Comparison of ENCODE assay signal across 20 cellular contexts in the genomic region with DNA sequence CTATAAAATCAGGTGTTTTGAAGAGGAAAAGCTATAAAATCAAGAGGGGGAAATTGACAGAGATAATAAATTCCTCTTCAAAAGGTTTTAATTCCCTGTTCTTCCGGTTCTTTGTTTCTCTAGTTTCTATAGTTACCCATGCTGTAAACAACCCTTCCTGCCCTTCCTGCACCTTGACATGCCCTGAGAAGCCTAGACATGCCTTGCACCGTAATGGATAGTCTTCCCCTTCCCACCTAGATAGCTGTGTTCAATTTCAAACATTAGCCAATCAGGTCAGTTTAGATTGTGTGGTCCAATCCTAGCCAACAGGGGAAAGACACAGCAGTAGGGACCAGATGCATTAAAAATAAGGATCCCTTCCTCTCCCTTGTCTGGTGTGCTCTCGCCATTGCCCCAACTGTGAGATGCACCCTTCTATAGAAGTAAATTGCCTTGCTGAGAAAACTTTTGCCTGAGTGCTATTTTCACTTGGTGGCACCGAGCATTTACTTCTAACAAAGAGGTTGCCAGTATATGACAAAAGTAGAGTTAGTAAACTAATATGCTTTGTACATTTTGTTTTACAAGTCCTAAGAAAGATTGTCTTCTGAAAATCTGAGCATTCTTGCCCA. TPM values are rescaled to one million over a fixed set of nuclear protein-coding genes. Genes with fewer than 3 reads are reported as not detected.
A peak's percentile ranks its signal among the peaks of the same experiment; 100 is the strongest.
DNase-seq lines count a peak whose midpoint lies in the region; ATAC-seq and TF ChIP-seq lines count a peak whose summit lies in the region.
"Had no signal": no experiment of that assay in that cellular context is flagged by ENCODE, and none has a peak within 500 bp of the region (broad histone marks: within the 10 kb centered on the region; RNA-seq: fewer than 3 reads in every experiment).

No MANE protein-coding gene starts in this region.

- peaks cover 14% of the 10 kb centered on the region; the same call in 1 of the 3 replicates for H3K4me1 Mint-ChIP-seq in GM23338

- no peak overlapping the region for H3K4ac ChIP-seq in IMR-90 (ENCODE audit: low read depth, low read length)

- peaks cover 40% of the 10 kb centered on the region for H3K36me3 Mint-ChIP-seq in GM23338 (ENCODE audit: low read depth)

- H4K20me1 ChIP-seq in IMR-90 (ENCODE audit: insufficient read depth, low read length): no peaks in the 10 kb centered on the region
- H4K20me1 ChIP-seq in hepatocyte (ENCODE audit: insufficient read depth, poor library complexity, severe bottlenecking): no peaks in the 10 kb centered on the region
- H4K20me1 ChIP-seq in GM23338 (replicated peaks; ENCODE audit: insufficient read depth): no peaks in the 10 kb centered on the region

- no peaks in the 10 kb centered on the region for H3K36me3 ChIP-seq in IMR-90 (ENCODE audit: control insufficient read depth, insufficient read depth, low read length)
- 0 out of 2 replicates have a peak, but pooled peaks cover 6% of the 10 kb centered on the region for H3K36me3 ChIP-seq in SJSA1
- no peaks in the 10 kb centered on the region for H3K36me3 ChIP-seq in hepatocyte (replicated peaks; ENCODE audit: insufficient read depth, low read depth)
- no peaks in the 10 kb centered on the region for H3K36me3 ChIP-seq in upper lobe of right lung
- peaks cover 11% of the 10 kb centered on the region; the same call in 1 of the 2 replicates for H3K36me3 ChIP-seq in GM23338 (ENCODE audit: insufficient read depth)

- H3K4me2 ChIP-seq in IMR-90 (ENCODE audit: low read depth, low read length) (no peak overlapping the region), hepatocyte (no peak overlapping the region), GM23338 (no peak overlapping the region)
- H3K4me2 ChIP-seq: A549 had no signal

- TF ChIP-seq CTCF in IMR-90 (conservative IDR thresholded peaks at IDR 0.05; ENCODE audit: low read depth, low read length): no peak
- TF ChIP-seq CTCF in hepatocyte (IDR thresholded peaks at IDR 0.05; ENCODE audit: poor library complexity): no peak
- no peak for TF ChIP-seq CTCF in upper lobe of right lung (IDR thresholded peaks at IDR 0.05)
- TF ChIP-seq CTCF in GM23338 (conservative IDR thresholded peaks at IDR 0.05; ENCODE audit: low read depth in 2 of 2): no peak

- no peak overlapping the region for H3K27ac Mint-ChIP-seq in GM23338
- H3K27ac Mint-ChIP-seq: CD4-positive, alpha-beta T cell had no signal

- 0 out of 2 replicates have a peak overlapping the region, but pooled peaks have one; percentile 1 for H2BK20ac ChIP-seq in IMR-90 (ENCODE audit: low read depth, low read length)

- no peak for TF ChIP-seq POLR2A in IMR-90 (IDR thresholded peaks at IDR 0.05; ENCODE audit: low read depth, low read length)

- H3K79me1 ChIP-seq in IMR-90 (ENCODE audit: low read depth in 1 of 2, low read length in 2 of 2): no peaks in the 10 kb centered on the region

- H2AK5ac ChIP-seq in IMR-90 (ENCODE audit: low read depth, low read length): 0 out of 2 replicates have a peak overlapping the region, but pooled peaks have one; percentile 10

- dilution Hi-C loops in IMR-90 (cut with HindIII; ENCODE audit: low sequenced_read_pairs, unreplicated experiment): no loop called here

- POLR2A ChIA-PET in IMR-90 (lab: Charles Lee; ENCODE audit: unreplicated experiment): no interaction called here

- H2BK5ac ChIP-seq in IMR-90 (ENCODE audit: low read depth, low read length, poor library complexity, severe bottlenecking): no peak overlapping the region

- H3K27me3 ChIP-seq in IMR-90 (ENCODE audit: control insufficient read depth, insufficient read depth, low read length) (no peaks in the 10 kb centered on the region), SJSA1 (replicated peaks) (no peaks in the 10 kb centered on the region), hepatocyte (no peaks in the 10 kb centered on the region), upper lobe of right lung (no peaks in the 10 kb centered on the region), GM23338 (ENCODE audit: insufficient read depth) (no peaks in the 10 kb centered on the region)

- CTCF ChIA-PET in IMR-90 (lab: Yijun Ruan, JAX): no interaction called here

- no peak overlapping the region for H2BK120ac ChIP-seq in IMR-90 (ENCODE audit: low read depth, low read length)

- H3F3A ChIP-seq in GM23338 (replicated peaks; ENCODE audit: low read depth): no peaks in the 10 kb centered on the region

- peak; percentile 4 for DNase-seq in DMS153 treated with DMSO at 0.1 percent for 48 hours (lab: John Stamatoyannopoulos, UW; ENCODE audit: unreplicated experiment)
- DNase-seq in IMR-90: no peak
- no peak for DNase-seq in SJSA1 (ENCODE audit: low read depth in 1 of 2, low spot score in 2 of 2)
- no peak for DNase-seq in hepatocyte (ENCODE audit: low spot score)
- DNase-seq in upper lobe of right lung: no peak
- no peak for DNase-seq in middle frontal gyrus (ENCODE audit: extremely low spot score, low spot score)
- no peak for DNase-seq in GM23338 (ENCODE audit: low spot score)
- DNase-seq in activated naive CD4-positive, alpha-beta T cell treated with anti-CD3 and anti-CD28 coated beads, Interleukin-2, amount 50 U/mL, for 16 hours: no peak
- DNase-seq: Caco-2; CD4-positive, alpha-beta T cell; HCEC 1CT; KG1; NCI-H1436 treated with DMSO at 0.1 percent for 48 hours; NCI-H2081; NCI-H510A treated with DMSO at 0.1 percent for 48 hours; SIG-M5; T-helper 1 cell had no signal

- TF ChIP-seq RAD21 in IMR-90 (IDR thresholded peaks at IDR 0.05; ENCODE audit: low read length): no peak

- H3K56ac ChIP-seq in IMR-90 (ENCODE audit: extremely low read depth, insufficient read depth, low read length): no peak overlapping the region

- H3K4me3 Mint-ChIP-seq in GM23338: no peak overlapping the region
- H3K4me3 Mint-ChIP-seq: CD4-positive, alpha-beta T cell had no signal

- H3K27ac ChIP-seq in IMR-90 (ENCODE audit: insufficient read depth, low read length) (no peak overlapping the region), SJSA1 (peak overlapping the region; percentile 66; the same call in 1 of the 2 replicates), hepatocyte (peak overlapping the region; percentile 53), upper lobe of right lung (no peak overlapping the region), GM23338 (ENCODE audit: low read depth) (no peak overlapping the region)

- H3K4me1 ChIP-seq in IMR-90 (ENCODE audit: control insufficient read depth, insufficient read depth, low read length) (peaks cover 11% of the 10 kb centered on the region), SJSA1 (replicated peaks) (peaks cover 66% of the 10 kb centered on the region), hepatocyte (ENCODE audit: insufficient read depth) (peaks cover 7% of the 10 kb centered on the region), upper lobe of right lung (no peaks in the 10 kb centered on the region), GM23338 (ENCODE audit: insufficient read depth) (0 out of 2 replicates have a peak, but pooled peaks cover 11% of the 10 kb centered on the region)
- H3K4me1 ChIP-seq: Caco-2 had no signal

- H3K9me3 ChIP-seq in IMR-90 (ENCODE audit: control insufficient read depth, insufficient read depth, low read length): peaks cover 11% of the 10 kb centered on the region
- H3K9me3 ChIP-seq in SJSA1 (replicated peaks): peaks cover 4% of the 10 kb centered on the region; the same call in 1 of the 2 replicates
- H3K9me3 ChIP-seq in hepatocyte (ENCODE audit: low read depth): no peaks in the 10 kb centered on the region
- H3K9me3 ChIP-seq in upper lobe of right lung: peaks cover 4% of the 10 kb centered on the region

- no peak overlapping the region for H3K23ac ChIP-seq in IMR-90 (ENCODE audit: low read depth, low read length)

- no peaks in the 10 kb centered on the region for H3K27me3 Mint-ChIP-seq in GM23338 (ENCODE audit: insufficient read depth, low read depth, poor library complexity)

- intact Hi-C loops in IMR-90 (cut with micrococcal nuclease) (no loop called here), upper lobe of right lung (cut with DNase I) (no loop called here)

- ATAC-seq in IMR-90 (ENCODE audit: low read depth): no peak
- ATAC-seq in upper lobe of right lung: no peak
- no peak for ATAC-seq in GM23338
- ATAC-seq: A549 had no signal

- H3K9ac ChIP-seq in IMR-90 (ENCODE audit: low read depth, low read length): no peak overlapping the region

- no peak overlapping the region for H3K18ac ChIP-seq in IMR-90 (ENCODE audit: low read depth, low read length)

- H2AK9ac ChIP-seq in IMR-90 (replicated peaks; ENCODE audit: low read depth, low read length, poor library complexity): no peak overlapping the region

- whole genome bisulfite sequencing in IMR-90 (ENCODE audit: extremely low coverage in 2 of 2, insufficient read length in 1 of 2), 2 experiments: 67% methylated on average over 1 of the region's 4 CpGs; no CpG with 5 or more reads in 1 of the 2 experiments
- 66% methylated on average over 4 of the region's 4 CpGs for WGBS in hepatocyte (ENCODE audit: low lambda C conversion rate, missing lambda C conversion rate)

- in situ Hi-C loops in IMR-90 (cut with MboI; ENCODE audit: low sequenced_read_pairs): no loop called here

- H3K14ac ChIP-seq in IMR-90 (replicated peaks; ENCODE audit: low read depth, low read length): no peak overlapping the region

- H3K9me2 ChIP-seq in hepatocyte (replicated peaks; ENCODE audit: insufficient read depth): no peaks in the 10 kb centered on the region
- peaks cover 10% of the 10 kb centered on the region; the same call in 1 of the 2 replicates for H3K9me2 ChIP-seq in GM23338 (ENCODE audit: insufficient read depth)

- H2AFZ ChIP-seq in IMR-90 (replicated peaks; ENCODE audit: low read length, poor library complexity): no peak overlapping the region
- H2AFZ ChIP-seq in hepatocyte: no peak overlapping the region
- no peak overlapping the region for H2AFZ ChIP-seq in GM23338

- H4K8ac ChIP-seq in IMR-90 (ENCODE audit: low read depth in 2 of 2, low read length in 2 of 2): no peak overlapping the region

- H3K79me2 ChIP-seq in hepatocyte: no peaks in the 10 kb centered on the region
- no peaks in the 10 kb centered on the region for H3K79me2 ChIP-seq in GM23338 (replicated peaks; ENCODE audit: insufficient read depth)

- no peak overlapping the region for H4K91ac ChIP-seq in IMR-90 (ENCODE audit: insufficient read depth, low read depth, low read length)

- no peak overlapping the region for H3K4me3 ChIP-seq in IMR-90 (ENCODE audit: insufficient read depth, low read depth, low read length)
- H3K4me3 ChIP-seq in SJSA1: no peak overlapping the region
- no peak overlapping the region for H3K4me3 ChIP-seq in hepatocyte
- no peak overlapping the region for H3K4me3 ChIP-seq in upper lobe of right lung
- H3K4me3 ChIP-seq in GM23338: no peak overlapping the region
- H3K4me3 ChIP-seq: A549 had no signal

- peaks cover 47% of the 10 kb centered on the region for H3K9me3 Mint-ChIP-seq in GM23338

- H2BK15ac ChIP-seq in IMR-90 (ENCODE audit: low read depth, low read length): no peak overlapping the region

- H4K5ac ChIP-seq in IMR-90 (ENCODE audit: low read depth, low read length): no peak overlapping the region

- H3K9me1 ChIP-seq in IMR-90 (ENCODE audit: insufficient read depth, low read length): peaks cover 7% of the 10 kb centered on the region

- BruUV-seq in IMR-90 (replicated peaks; lab: Mats Ljungman, UMichigan): no TSS peak

RNA-seq across cellular contexts. Expression of a gene that starts 27.1 kb away (rescaled TPM):
- 0.36 and 0.56 TPM in 2 replicates for total RNA-seq in IMR-90 (2012; rRNA removed)
- polyA plus RNA-seq in IMR-90 (2012; rRNA removed): 0.27 and 0.50 TPM in 2 replicates
- polyA plus RNA-seq in IMR-90 (2012; cell fraction: cytosol; rRNA removed): 0.26 and 0.49 TPM in 2 replicates
- 0.35 and 1.9 TPM in 2 replicates for polyA plus RNA-seq in IMR-90 (2012; cell fraction: nucleus; rRNA removed; ENCODE audit: low replicate concordance)
- 0.25 and 1.7 TPM in 2 replicates for total RNA-seq in SJSA1 (2014; rRNA removed; shearing (Covaris generic))
- total RNA-seq in hepatocyte: 14.0 and 17.8 TPM in 2 replicates
- polyA plus RNA-seq in hepatocyte: 14.8 and 17.3 TPM in 2 replicates
- total RNA-seq in upper lobe of right lung: 11.6 TPM
- total RNA-seq in GM23338 (2014; rRNA removed; shearing (Covaris generic)): 2.1 TPM in 2 replicates
- 0.56 and 0.87 TPM in 2 replicates for polyA plus RNA-seq in GM23338 (2016; fragmentation: Nextera tagmentation; extraction: Ambion mirVana)
- total RNA-seq: CD4-positive, alpha-beta T cell; M059J; RPMI7951 had no signal

RNA-seq across cellular contexts. Expression of a gene that starts 44.1 kb away (rescaled TPM):
- total RNA-seq in IMR-90 (2012; rRNA removed) (8.6 and 16.7 TPM in 2 replicates), hepatocyte (39.4 and 44.6 TPM in 2 replicates), upper lobe of right lung (54.5 TPM)
- polyA plus RNA-seq in IMR-90 (2012; rRNA removed) (4.9 and 6.4 TPM in 2 replicates), hepatocyte (48.1 and 53.7 TPM in 2 replicates), GM23338 (2016; fragmentation: Nextera tagmentation; extraction: Ambion mirVana) (122 and 172 TPM in 2 replicates)
- polyA plus RNA-seq in IMR-90 (2012; cell fraction: cytosol; rRNA removed): 0.88 and 0.95 TPM in 2 replicates
- polyA plus RNA-seq in IMR-90 (2012; cell fraction: nucleus; rRNA removed; ENCODE audit: low replicate concordance): 1.1 and 13.4 TPM in 2 replicates
- 18.6 and 18.8 TPM in 2 replicates for total RNA-seq in SJSA1 (2014; rRNA removed; shearing (Covaris generic))
- 36.2 and 43.4 TPM in 2 replicates for total RNA-seq in GM23338 (2014; rRNA removed; shearing (Covaris generic))

Comparison
In these comparisons a context has a peak if more than half of its experiments do, and no peak if none do; other contexts are left out.
1. H3K27ac ChIP-seq: peak in SJSA1 (single experiment) and hepatocyte (single experiment); none in IMR-90 (single experiment), upper lobe of right lung (single experiment) and GM23338 (single experiment).